Comparison of ENCODE assay signal across 10 cellular contexts in the genomic region with DNA sequence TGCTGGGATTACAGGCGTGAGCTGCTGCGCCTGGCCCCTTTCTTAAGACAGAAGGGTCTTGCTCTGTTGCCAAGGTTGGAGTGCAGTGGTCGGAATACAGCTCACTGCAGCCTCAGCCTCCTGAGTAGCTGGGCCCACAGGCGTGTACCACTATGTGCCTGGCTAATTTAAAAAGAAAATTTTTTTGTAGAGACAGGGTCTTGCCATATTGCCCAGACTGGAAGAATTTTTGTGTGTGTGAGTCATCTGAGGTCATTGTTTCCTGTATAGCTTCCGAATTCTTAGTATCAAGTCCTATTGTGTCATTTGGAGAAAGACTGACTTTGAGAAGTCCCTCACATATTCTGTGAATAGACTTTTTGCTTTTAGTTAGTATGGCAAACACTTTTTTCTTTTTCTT. TPM values are rescaled to one million over a fixed set of nuclear protein-coding genes. Genes with fewer than 3 reads are reported as not detected.
A peak's percentile ranks its signal among the peaks of the same experiment; 100 is the strongest.
DNase-seq lines count a peak whose midpoint lies in the region; ATAC-seq, FAIRE-seq and TF ChIP-seq lines count a peak whose summit lies in the region.
"Had no signal": no experiment of that assay in that cellular context is flagged by ENCODE, and none has a peak within 500 bp of the region (broad histone marks: within the 10 kb centered on the region; RNA-seq: fewer than 3 reads in every experiment).

No MANE protein-coding gene starts in this region.

- H3K9ac ChIP-seq in MM.1S (ENCODE audit: low read length), result no peak overlapping the region

- TF ChIP-seq CTCF in brain microvascular endothelial cell (IDR thresholded peaks at IDR 0.05; ENCODE audit: low read depth, low read length, missing control alignments) (no peak), MM.1S (IDR thresholded peaks at IDR 0.05; ENCODE audit: low read length) (no peak), gastroesophageal sphincter (IDR thresholded peaks at IDR 0.05) (no peak)

- in situ Hi-C loops in brain microvascular endothelial cell (cut with HindIII; ENCODE audit: low pct_ligation_motif_present, low sequenced_read_pairs), result no loop called here

- H2AFZ ChIP-seq in MM.1S (ENCODE audit: low read length), result no peak overlapping the region

- no peaks in the 10 kb centered on the region for H3K27me3 ChIP-seq in brain microvascular endothelial cell (replicated peaks)
- H3K27me3 ChIP-seq in MM.1S (replicated peaks; ENCODE audit: insufficient read depth, low read length), result no peaks in the 10 kb centered on the region
- H3K27me3 ChIP-seq in gastroesophageal sphincter, result no peaks in the 10 kb centered on the region

- FAIRE-seq in H54 (lab: Jason Lieb, UNC), result no peak

- H3K36me3 ChIP-seq in brain microvascular endothelial cell (replicated peaks) (no peaks in the 10 kb centered on the region), MM.1S (replicated peaks; ENCODE audit: insufficient read depth, low read length) (no peaks in the 10 kb centered on the region), gastroesophageal sphincter (no peaks in the 10 kb centered on the region)

- H3K27ac ChIP-seq in brain microvascular endothelial cell, result peak overlapping the region; percentile 72
- H3K27ac ChIP-seq in MM.1S (ENCODE audit: low read length), result no peak overlapping the region
- no peak overlapping the region for H3K27ac ChIP-seq in gastroesophageal sphincter

- H3K79me2 ChIP-seq in MM.1S (ENCODE audit: low read length), result peaks cover 93% of the 10 kb centered on the region

- peaks cover 12% of the 10 kb centered on the region for H3F3A ChIP-seq in MM.1S (ENCODE audit: insufficient read depth, low read length)

- H3K4me2 ChIP-seq in MM.1S (ENCODE audit: low read depth, low read length), result no peak overlapping the region

- no peak for ATAC-seq in gastroesophageal sphincter
- ATAC-seq: HCT116 had no signal

- peaks cover 55% of the 10 kb centered on the region for H4K20me1 ChIP-seq in MM.1S (ENCODE audit: insufficient read depth, low read length)

- H3K4me3 ChIP-seq in brain microvascular endothelial cell (ENCODE audit: low read depth, low read length) (no peak overlapping the region), MM.1S (ENCODE audit: low read length) (no peak overlapping the region), gastroesophageal sphincter (no peak overlapping the region)

- no peaks in the 10 kb centered on the region for H3K9me3 ChIP-seq in MM.1S (replicated peaks; ENCODE audit: insufficient read depth, low read length)
- no peaks in the 10 kb centered on the region for H3K9me3 ChIP-seq in gastroesophageal sphincter

- no peaks in the 10 kb centered on the region for H3K9me2 ChIP-seq in MM.1S (replicated peaks; ENCODE audit: insufficient read depth, low read length)

- H3K4me1 ChIP-seq in MM.1S (ENCODE audit: low read length), result peaks cover 6% of the 10 kb centered on the region; the same call in 1 of the 2 replicates
- H3K4me1 ChIP-seq in gastroesophageal sphincter, result peaks cover 10 to 87% (median 22%) of the 10 kb centered on the region in 3 donors

- DNase-seq in H54 (ENCODE audit: insufficient read length, low spot score) (peak; percentile 17), RPMI7951 (ENCODE audit: low read depth) (peak; percentile 73), brain microvascular endothelial cell (peak; percentile 60), renal cortical epithelial cell (ENCODE audit: low read depth) (peak; percentile 59), MM.1S (no peak), superior temporal gyrus (ENCODE audit: extremely low spot score) (no peak)
- DNase-seq: activated CD4-positive, alpha-beta T cell treated with anti-CD3 and anti-CD28 coated beads, Interleukin-2, amount 50 U/mL, for 4 hours; NCI-H526 treated with DMSO at 0.1 percent for 48 hours had no signal

- TF ChIP-seq EP300 in gastroesophageal sphincter (IDR thresholded peaks at IDR 0.05), result no peak

- 36 to 57% methylated on average over 1 to 2 of the region's 5 CpGs for WGBS in gastroesophageal sphincter (ENCODE audit: low coverage in 1 of 2), 2 donors

- TF ChIP-seq POLR2A in H54 (IDR thresholded peaks at IDR 0.05; ENCODE audit: low read depth, low read length), result no peak
- TF ChIP-seq POLR2A in gastroesophageal sphincter (IDR thresholded peaks at IDR 0.05), result no peak

RNA-seq across cellular contexts. Expression of a gene that starts 4.7 kb away (rescaled TPM):
- 77.1 and 91.3 TPM in 2 replicates for total RNA-seq in RPMI7951 (2014; rRNA removed; shearing (Covaris generic))
- total RNA-seq in renal cortical epithelial cell (22.7 and 42.3 TPM in 2 replicates), gastroesophageal sphincter (100 to 1,000 TPM in 2 of 4 donors, 10 to 100 TPM in 2; 85.8 to 117 (median 99.4) TPM)

RNA-seq across cellular contexts. Expression of a gene that starts 19.4 kb away (rescaled TPM):
- 14.6 and 21.3 TPM in 2 replicates for total RNA-seq in RPMI7951 (2014; rRNA removed; shearing (Covaris generic))
- total RNA-seq in renal cortical epithelial cell (7.3 and 19.5 TPM in 2 replicates), gastroesophageal sphincter (10 to 100 TPM; 26.8 to 33.0 (median 29.7) TPM)

Comparison
In these comparisons a context has a peak if more than half of its experiments do, and no peak if none do; other contexts are left out.
1. DNase-seq: peak in H54 (single experiment), RPMI7951 (single experiment), brain microvascular endothelial cell (single experiment) and renal cortical epithelial cell (single experiment); none in MM.1S (single experiment) and superior temporal gyrus (single experiment).